Comparison of ENCODE assay signal across 8 cellular contexts in genomic region chr11:73950869-73951710, GRCh38. TPM values are rescaled to one million over a fixed set of nuclear protein-coding genes. Genes with fewer than 3 reads are reported as not detected.
DNase-seq lines count a peak whose midpoint lies in the region; ATAC-seq and TF ChIP-seq lines count a peak whose summit lies in the region.

A gene with protein sequence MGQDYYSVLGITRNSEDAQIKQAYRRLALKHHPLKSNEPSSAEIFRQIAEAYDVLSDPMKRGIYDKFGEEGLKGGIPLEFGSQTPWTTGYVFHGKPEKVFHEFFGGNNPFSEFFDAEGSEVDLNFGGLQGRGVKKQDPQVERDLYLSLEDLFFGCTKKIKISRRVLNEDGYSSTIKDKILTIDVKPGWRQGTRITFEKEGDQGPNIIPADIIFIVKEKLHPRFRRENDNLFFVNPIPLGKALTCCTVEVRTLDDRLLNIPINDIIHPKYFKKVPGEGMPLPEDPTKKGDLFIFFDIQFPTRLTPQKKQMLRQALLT (plus strand): TSS chr11:73951026. CDS start chr11:73951070, 44 bp downstream.

- H3K9me2 ChIP-seq in OCI-LY7 (ENCODE audit: insufficient read depth, low read length): no peaks in the 10 kb centered on the region

- no peak for TF ChIP-seq CTCF in OCI-LY7 (conservative IDR thresholded peaks at IDR 0.05; ENCODE audit: low read length)

- POLR2A ChIA-PET in OCI-LY7 (lab: Charles Lee): interaction anchor here (0.7 kb wide), 1 partner anchor 384 kb away, joined by 3 read pairs; no protein-coding TSS in a partner anchor

- H4K20me1 ChIP-seq in OCI-LY7 (ENCODE audit: insufficient read depth, low read length): no peaks in the 10 kb centered on the region

- H3K27ac ChIP-seq in OCI-LY7 (ENCODE audit: low read depth, low read length, poor library complexity, severe bottlenecking) (no peak within 1 kb of the TSS), epithelial cell of prostate (no peak within 1 kb of the TSS)

- ATAC-seq in GM19025 (IDR thresholded peaks at IDR 0.05; ENCODE audit: low read depth, unreplicated experiment): peak; percentile 81
- peak; percentile 96 for ATAC-seq in HG03175 (IDR thresholded peaks at IDR 0.05; ENCODE audit: unreplicated experiment)

- no peak within 1 kb of the TSS for H3K4me3 ChIP-seq in OCI-LY7 (ENCODE audit: low read depth, low read length, poor library complexity, severe bottlenecking)

- no peak within 1 kb of the TSS for H3K4me2 ChIP-seq in OCI-LY7 (ENCODE audit: low read length)

- H3K9me3 ChIP-seq in OCI-LY7 (ENCODE audit: low read length): no peaks in the 10 kb centered on the region

- H3K36me3 ChIP-seq in OCI-LY7 (ENCODE audit: insufficient read depth, low read length): no peaks in the 10 kb centered on the region

- H3K79me2 ChIP-seq in OCI-LY7 (ENCODE audit: insufficient read depth, low read depth, low read length): no peaks in the 10 kb centered on the region

- peak; percentile 21 for DNase-seq in DMS 273 treated with DMSO at 0.1 percent for 48 hours (lab: John Stamatoyannopoulos, UW)
- peak; percentile 63 for DNase-seq in OCI-LY7 (ENCODE audit: low spot score)
- DNase-seq in epithelial cell of prostate (ENCODE audit: low read depth, low spot score): peak; percentile 27
- peak; percentile 75 for DNase-seq in posterior vena cava (ENCODE audit: low spot score)
- no peak for DNase-seq in activated naive CD4-positive, alpha-beta T cell (lab: John Stamatoyannopoulos, UW)
- no peak for DNase-seq in mesenteric fat pad (ENCODE audit: low spot score)

- no peaks in the 10 kb centered on the region for H3K4me1 ChIP-seq in OCI-LY7 (ENCODE audit: insufficient read depth, low read length, poor library complexity, severe bottlenecking)

- H2AFZ ChIP-seq in OCI-LY7 (ENCODE audit: low read length): no peak within 1 kb of the TSS

- CTCF ChIA-PET in OCI-LY7 (lab: Charles Lee; ENCODE audit: unreplicated experiment): no interaction called here

- no TSS peak for BruUV-seq in OCI-LY7 (replicated peaks; lab: Mats Ljungman, UMichigan)

- intact Hi-C loops in OCI-LY7 (cut with micrococcal nuclease; ENCODE audit: unreplicated experiment): no loop called here
- intact Hi-C loops in posterior vena cava (cut with DNase I): no loop called here

RNA-seq across cellular contexts. Expression of the gene that starts here (rescaled TPM):
- not detected in 2 replicates for total RNA-seq in OCI-LY7 (2014; rRNA removed; shearing (Covaris generic))
- 0.29 and 0.81 TPM in 2 replicates for total RNA-seq in OCI-LY7 (2022)
- not detected for total RNA-seq in posterior vena cava
- not detected for total RNA-seq in mesenteric fat pad

Comparison
In these comparisons a context has a peak if more than half of its experiments do, and no peak if none do; other contexts are left out.
1. Peak in DNase-seq in OCI-LY7; RNA of the gene not detected or under 1 TPM.
2. Peak in DNase-seq in posterior vena cava; RNA of the gene not detected or under 1 TPM.
3. DNase-seq: peak in DMS 273 treated with DMSO at 0.1 percent for 48 hours (single experiment) and epithelial cell of prostate (single experiment); none in activated naive CD4-positive, alpha-beta T cell (0 of 4) and mesenteric fat pad (single experiment).